Comparison of ENCODE assay signal across 8 cellular contexts in the genomic region with DNA sequence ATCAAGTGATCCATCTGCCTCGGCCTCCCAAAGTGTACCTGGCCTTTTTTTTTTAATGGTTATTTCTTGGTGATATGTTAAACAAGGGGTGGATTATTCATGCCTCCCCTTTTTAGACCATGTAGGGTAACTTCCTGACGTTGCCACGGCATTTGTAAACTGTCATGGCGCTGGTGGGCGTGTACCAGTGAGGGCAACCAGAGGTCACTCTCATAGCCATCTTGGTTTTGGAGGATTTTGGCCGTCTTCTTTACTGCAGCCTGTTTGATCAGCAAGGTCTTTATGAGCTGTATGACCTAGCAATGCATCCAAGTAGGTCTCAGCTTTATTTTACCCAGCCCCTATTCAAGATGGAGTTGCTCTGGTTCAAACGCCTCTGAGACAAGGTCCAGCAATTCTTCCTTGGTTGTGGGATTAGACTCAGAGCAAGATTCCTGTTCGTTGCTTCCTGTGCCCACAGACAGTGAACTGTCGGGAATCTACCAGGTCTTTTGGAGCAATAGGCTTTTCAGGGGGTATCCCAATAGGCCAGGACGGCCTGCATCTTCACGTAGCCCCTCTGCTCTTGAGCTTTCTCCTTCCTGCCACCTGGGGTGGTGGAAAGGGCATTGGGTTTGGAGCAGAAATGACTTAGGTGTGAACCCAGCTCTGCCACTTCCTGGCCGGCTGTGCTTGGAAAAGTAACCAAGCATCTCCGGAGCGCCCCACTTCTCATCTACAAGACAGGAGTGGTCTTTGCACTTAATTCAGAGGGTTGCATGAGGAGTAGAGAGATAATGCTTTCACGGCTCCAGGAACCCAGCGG. TPM values are rescaled to one million over a fixed set of nuclear protein-coding genes. Genes with fewer than 3 reads are reported as not detected.
DNase-seq lines count a peak whose midpoint lies in the region; ATAC-seq and TF ChIP-seq lines count a peak whose summit lies in the region.

No MANE protein-coding gene starts in this region.

- H3K36me3 ChIP-seq in H7 (replicated peaks; ENCODE audit: control insufficient read depth, insufficient read depth, low read length) (peaks cover 8% of the 10 kb centered on the region), hepatocyte (replicated peaks; ENCODE audit: insufficient read depth, low read depth) (no peaks in the 10 kb centered on the region)

- H3K27me3 ChIP-seq in H7 (ENCODE audit: control insufficient read depth, insufficient read depth, low read length) (no peaks in the 10 kb centered on the region), hepatocyte (no peaks in the 10 kb centered on the region)

- peaks cover 54% of the 10 kb centered on the region for H3K4me1 Mint-ChIP-seq in activated CD4-positive, alpha-beta memory T cell treated with anti-CD3 and anti-CD28 coated beads, Interleukin-2, amount 10 ng/mL, durations not matched to agents 7 days and 5 days
- H3K4me1 Mint-ChIP-seq in stimulated activated effector memory CD8-positive, alpha-beta T cell treated with anti-CD3 and anti-CD28 coated beads, Interleukin-12 subunit alpha, Interleukin-12 subunit beta, amount 100 ng/mL, for 72 hours: peaks cover 45% of the 10 kb centered on the region

- DNase-seq in H7: no peak
- DNase-seq in activated CD4-positive, alpha-beta memory T cell treated with anti-CD3 and anti-CD28 coated beads, Interleukin-2, amount 10 ng/mL, durations not matched to agents 7 days and 5 days: no peak
- DNase-seq in hepatocyte (ENCODE audit: low spot score): no peak
- DNase-seq in stimulated activated effector memory CD8-positive, alpha-beta T cell treated with anti-CD3 and anti-CD28 coated beads, Interleukin-12 subunit alpha, Interleukin-12 subunit beta, amount 100 ng/mL, for 72 hours (ENCODE audit: low spot score in 2 of 2): no peak
- no peak for DNase-seq in KG1 (lab: John Stamatoyannopoulos, UW)

- peak overlapping the region; percentile 80 for H3K4me3 ChIP-seq in H7 (ENCODE audit: insufficient read depth, low read depth, low read length)
- no peak overlapping the region for H3K4me3 ChIP-seq in hepatocyte

- peak overlapping the region; percentile 17 for H3K27ac ChIP-seq in hepatocyte

- peak overlapping the region; percentile 91 for H3K4me3 Mint-ChIP-seq in activated CD4-positive, alpha-beta memory T cell treated with anti-CD3 and anti-CD28 coated beads, Interleukin-2, amount 10 ng/mL, durations not matched to agents 7 days and 5 days
- H3K4me3 Mint-ChIP-seq in stimulated activated effector memory CD8-positive, alpha-beta T cell treated with anti-CD3 and anti-CD28 coated beads, Interleukin-12 subunit alpha, Interleukin-12 subunit beta, amount 100 ng/mL, for 72 hours: peak overlapping the region; percentile 97

- WGBS in hepatocyte (ENCODE audit: low lambda C conversion rate, missing lambda C conversion rate): 78% methylated on average over 16 of the region's 16 CpGs

- TF ChIP-seq CTCF in hepatocyte (IDR thresholded peaks at IDR 0.05; ENCODE audit: poor library complexity): no peak

- ATAC-seq in stimulated activated effector memory CD8-positive, alpha-beta T cell treated with anti-CD3 and anti-CD28 coated beads, Interleukin-12 subunit alpha, Interleukin-12 subunit beta, amount 100 ng/mL, for 72 hours: no peak
- no peak for ATAC-seq in GM18909 (IDR thresholded peaks at IDR 0.05; ENCODE audit: poor library complexity, unreplicated experiment)
- no peak for ATAC-seq in GM19397 (IDR thresholded peaks at IDR 0.05; ENCODE audit: unreplicated experiment)
- ATAC-seq in GM21619 (IDR thresholded peaks at IDR 0.05; ENCODE audit: unreplicated experiment): no peak

- H3K4me1 ChIP-seq in hepatocyte (ENCODE audit: insufficient read depth): no peaks in the 10 kb centered on the region

- peaks cover 1% of the 10 kb centered on the region for H3K27me3 Mint-ChIP-seq in activated CD4-positive, alpha-beta memory T cell treated with anti-CD3 and anti-CD28 coated beads, Interleukin-2, amount 10 ng/mL, durations not matched to agents 7 days and 5 days

- H3K4me2 ChIP-seq in hepatocyte: peak overlapping the region; percentile 79

- peaks cover 36% of the 10 kb centered on the region for H3K36me3 Mint-ChIP-seq in activated CD4-positive, alpha-beta memory T cell treated with anti-CD3 and anti-CD28 coated beads, Interleukin-2, amount 10 ng/mL, durations not matched to agents 7 days and 5 days (ENCODE audit: low read depth)
- H3K36me3 Mint-ChIP-seq in stimulated activated effector memory CD8-positive, alpha-beta T cell treated with anti-CD3 and anti-CD28 coated beads, Interleukin-12 subunit alpha, Interleukin-12 subunit beta, amount 100 ng/mL, for 72 hours: peaks cover 47% of the 10 kb centered on the region

- H3K9me3 Mint-ChIP-seq in activated CD4-positive, alpha-beta memory T cell treated with anti-CD3 and anti-CD28 coated beads, Interleukin-2, amount 10 ng/mL, durations not matched to agents 7 days and 5 days: no peaks in the 10 kb centered on the region
- peaks cover 2% of the 10 kb centered on the region for H3K9me3 Mint-ChIP-seq in stimulated activated effector memory CD8-positive, alpha-beta T cell treated with anti-CD3 and anti-CD28 coated beads, Interleukin-12 subunit alpha, Interleukin-12 subunit beta, amount 100 ng/mL, for 72 hours

- peaks cover 20% of the 10 kb centered on the region for H3K79me2 ChIP-seq in hepatocyte

- H3K9me3 ChIP-seq in hepatocyte (ENCODE audit: low read depth): no peaks in the 10 kb centered on the region

- peak overlapping the region; percentile 83 for H2AFZ ChIP-seq in hepatocyte

- no peaks in the 10 kb centered on the region for H3K9me2 ChIP-seq in hepatocyte (replicated peaks; ENCODE audit: insufficient read depth)

- H3K27ac Mint-ChIP-seq in activated CD4-positive, alpha-beta memory T cell treated with anti-CD3 and anti-CD28 coated beads, Interleukin-2, amount 10 ng/mL, durations not matched to agents 7 days and 5 days: peak overlapping the region; percentile 95
- peak overlapping the region; percentile 99 for H3K27ac Mint-ChIP-seq in stimulated activated effector memory CD8-positive, alpha-beta T cell treated with anti-CD3 and anti-CD28 coated beads, Interleukin-12 subunit alpha, Interleukin-12 subunit beta, amount 100 ng/mL, for 72 hours

- POLR2A ChIA-PET in activated CD4-positive, alpha-beta memory T cell treated with anti-CD3 and anti-CD28 coated beads, Interleukin-2, amount 10 ng/mL, durations not matched to agents 7 days and 5 days (lab: Charles Lee): interaction anchor here (0.8 to 4.8 kb wide), 15 partner anchors 14 to 870 kb away, joined by 3 to 51 read pairs (median 4); partner anchors contain the start of genes JMJD6, METTL23, SEC14L1 and SRSF2

- CTCF ChIA-PET in activated CD4-positive, alpha-beta memory T cell treated with anti-CD3 and anti-CD28 coated beads, Interleukin-2, amount 10 ng/mL, durations not matched to agents 7 days and 5 days (lab: Charles Lee): interaction anchor here (0.7 to 3.7 kb wide), 19 partner anchors 9 to 220 kb away, joined by 3 to 25 read pairs (median 6); partner anchors contain the start of genes MGAT5B and SEC14L1

- no peaks in the 10 kb centered on the region for H4K20me1 ChIP-seq in hepatocyte (ENCODE audit: insufficient read depth, poor library complexity, severe bottlenecking)

RNA-seq across cellular contexts. Expression of gene SEC14L1, which starts 52.9 kb away (rescaled TPM):
- total RNA-seq in H7 (2014; rRNA removed; shearing (Covaris generic)): 45.9 and 68.3 TPM in 2 replicates
- 10 to 100 TPM; 77.2 to 82.2 TPM for total RNA-seq in activated CD4-positive, alpha-beta memory T cell treated with anti-CD3 and anti-CD28 coated beads, Interleukin-2, amount 10 ng/mL, durations not matched to agents 7 days and 5 days
- total RNA-seq in hepatocyte: 35.3 and 52.9 TPM in 2 replicates
- 70.8 and 71.4 TPM in 2 replicates for polyA plus RNA-seq in hepatocyte
